Comparison of ENCODE assay signal across 1 cellular context in genomic region chr7:157138424-157139141, GRCh38.
A peak's percentile ranks its signal among the peaks of the same experiment; 100 is the strongest.
TF ChIP-seq lines count a peak whose summit lies in the region.

Gene UBE3C (plus strand): TSS chr7:157138926. CDS start chr7:157139273, 347 bp downstream.

TF ChIP-seq in HepG2, 621 proteins besides CTCF, POLR2A, EP300 and RAD21 (continued from another document and continues in another):
- TF ChIP-seq ZNF318 (CRISPR knock-in tag; IDR thresholded peaks at IDR 0.05) (peak; percentile 41; the same call in 1 of the 2 replicates), SOX13 (IDR thresholded peaks at IDR 0.05) (no peak), SOX13 (CRISPR knock-in tag; conservative IDR thresholded peaks at IDR 0.05 in 1 of 2, IDR thresholded peaks at IDR 0.05 in 1 of 2) (no peak), HCFC1 (IDR thresholded peaks at IDR 0.05; ENCODE audit: low read depth, low read length) (0 out of 2 replicates have a peak, but pooled peaks have one; percentile 29), CREB3 (CRISPR knock-in tag; IDR thresholded peaks at IDR 0.05) (no peak), ZNF605 (CRISPR knock-in tag; IDR thresholded peaks at IDR 0.05) (no peak), FLYWCH1 (CRISPR knock-in tag; IDR thresholded peaks at IDR 0.05) (no peak), ZBTB42 (CRISPR knock-in tag; IDR thresholded peaks at IDR 0.05) (no peak), THAP7 (CRISPR knock-in tag; IDR thresholded peaks at IDR 0.05) (no peak), ATF3 (CRISPR knock-in tag; IDR thresholded peaks at IDR 0.05) (no peak), NFKB2 (CRISPR knock-in tag; IDR thresholded peaks at IDR 0.05; ENCODE audit: borderline replicate concordance) (no peak; the same call in none of the 2 replicates), ZNF205 (CRISPR knock-in tag; IDR thresholded peaks at IDR 0.05) (no peak), ELF3 (CRISPR knock-in tag; IDR thresholded peaks at IDR 0.05) (peak; percentile 38; the same call in 1 of the 2 replicates), ZNF574 (CRISPR knock-in tag; IDR thresholded peaks at IDR 0.05) (peak; percentile 82), MIER2 (CRISPR knock-in tag; IDR thresholded peaks at IDR 0.05) (no peak), CREM (IDR thresholded peaks at IDR 0.05) (no peak), CREM (CRISPR knock-in tag; IDR thresholded peaks at IDR 0.05) (no peak), ZBTB2 (CRISPR knock-in tag; IDR thresholded peaks at IDR 0.05; ENCODE audit: low read depth) (peak; percentile 44; the same call in 1 of the 2 replicates), CSRNP1 (CRISPR knock-in tag; IDR thresholded peaks at IDR 0.05) (peak; percentile 65; the same call in 1 of the 2 replicates), MAFF (IDR thresholded peaks at IDR 0.05; ENCODE audit: low read depth, low read length) (no peak), DDIT3 (CRISPR knock-in tag; IDR thresholded peaks at IDR 0.05) (no peak), FOSL2 (CRISPR knock-in tag; IDR thresholded peaks at IDR 0.05) (no peak), MTA3 (CRISPR knock-in tag; IDR thresholded peaks at IDR 0.05) (no peak), DBP (CRISPR knock-in tag; IDR thresholded peaks at IDR 0.05; ENCODE audit: not compliant biosample characterization) (no peak), SAFB2 (CRISPR knock-in tag; IDR thresholded peaks at IDR 0.05; ENCODE audit: borderline replicate concordance, low read depth) (peak; percentile 69; the same call in 1 of the 2 replicates), ZBTB39 (CRISPR knock-in tag; IDR thresholded peaks at IDR 0.05) (peak; percentile 58; the same call in 1 of the 2 replicates), ZNF281 (CRISPR knock-in tag; IDR thresholded peaks at IDR 0.05; ENCODE audit: borderline replicate concordance) (no peak), SIX1 (CRISPR knock-in tag; IDR thresholded peaks at IDR 0.05; ENCODE audit: borderline replicate concordance) (no peak), SIN3A (IDR thresholded peaks at IDR 0.05; ENCODE audit: borderline replicate concordance, low read depth, low read length) (peak; percentile 47; the same call in 1 of the 2 replicates)
